ENCODE assay signal across 9 cellular contexts in genomic region chr9:89701221-89701798, GRCh38.
DNase-seq lines count a peak whose midpoint lies in the region; ATAC-seq and TF ChIP-seq lines count a peak whose summit lies in the region.
"Had no signal": no experiment of that assay in that cellular context is flagged by ENCODE, and none has a peak within 500 bp of the region (broad histone marks: within the 10 kb centered on the region; RNA-seq: fewer than 3 reads in every experiment).

No MANE protein-coding gene starts in this region.

- H3K4me1 ChIP-seq in smooth muscle cell (ENCODE audit: low read depth) = no peaks in the 10 kb centered on the region

- no peak overlapping the region for H3K9ac ChIP-seq in smooth muscle cell (ENCODE audit: low read depth)

- TF ChIP-seq CTCF in smooth muscle cell (IDR thresholded peaks at IDR 0.05; ENCODE audit: borderline replicate concordance, insufficient read depth, poor library complexity, severe bottlenecking) = no peak
- no peak for TF ChIP-seq CTCF in glutamatergic neuron (IDR thresholded peaks at IDR 0.05; ENCODE audit: partially characterized antibody, unreplicated experiment)
- no peak for TF ChIP-seq CTCF in nephron progenitor cell (IDR thresholded peaks at IDR 0.05)

- H3K9me3 ChIP-seq in smooth muscle cell (replicated peaks; ENCODE audit: low read depth) = no peaks in the 10 kb centered on the region

- no peaks in the 10 kb centered on the region for H3F3A ChIP-seq in smooth muscle cell (ENCODE audit: low read depth)

- no peak overlapping the region for H2AFZ ChIP-seq in smooth muscle cell (ENCODE audit: low read depth)

- H3K9me3 Mint-ChIP-seq in glutamatergic neuron (ENCODE audit: unreplicated experiment) (no peaks in the 10 kb centered on the region), nephron progenitor cell (no peaks in the 10 kb centered on the region)

- no peak overlapping the region for H3K27ac Mint-ChIP-seq in glutamatergic neuron (ENCODE audit: unreplicated experiment)
- no peak overlapping the region for H3K27ac Mint-ChIP-seq in nephron progenitor cell

- H3K27me3 Mint-ChIP-seq in glutamatergic neuron (ENCODE audit: unreplicated experiment) (no peaks in the 10 kb centered on the region), nephron progenitor cell (ENCODE audit: low read depth, poor library complexity) (peaks cover 16% of the 10 kb centered on the region)

- H3K4me2 ChIP-seq in smooth muscle cell = peak overlapping the region; percentile 18

- H3K4me3 Mint-ChIP-seq in glutamatergic neuron (ENCODE audit: unreplicated experiment) (no peak overlapping the region), nephron progenitor cell (no peak overlapping the region)

- no peaks in the 10 kb centered on the region for H3K79me2 ChIP-seq in smooth muscle cell (ENCODE audit: low read depth)

- no peak overlapping the region for H3K27ac ChIP-seq in smooth muscle cell (ENCODE audit: low read depth)

- ATAC-seq in GM19025 (IDR thresholded peaks at IDR 0.05; ENCODE audit: low read depth, unreplicated experiment) (peak; percentile 63), HG03039 (IDR thresholded peaks at IDR 0.05; ENCODE audit: unreplicated experiment) (peak; percentile 85)

- H3K36me3 Mint-ChIP-seq in glutamatergic neuron (ENCODE audit: unreplicated experiment) = no peaks in the 10 kb centered on the region
- no peaks in the 10 kb centered on the region for H3K36me3 Mint-ChIP-seq in nephron progenitor cell (ENCODE audit: low read depth)

- no peaks in the 10 kb centered on the region for H4K20me1 ChIP-seq in smooth muscle cell (ENCODE audit: low read depth)

- peak; percentile 0 to 6 for DNase-seq in activated CD8-positive, alpha-beta memory T cell treated with anti-CD3 and anti-CD28 coated beads for 1 hour (ENCODE audit: extremely low read depth in 1 of 2, low read depth in 1 of 2)
- no peak for DNase-seq in smooth muscle cell (lab: John Stamatoyannopoulos, UW; ENCODE audit: unreplicated experiment)
- no peak for DNase-seq in glutamatergic neuron
- no peak for DNase-seq in GF-D8 (lab: John Stamatoyannopoulos, UW)
- DNase-seq in nephron progenitor cell = no peak
- DNase-seq in cerebellar nuclear complex (lab: John Stamatoyannopoulos, UW) = no peak
- DNase-seq: IMR-90 had no signal

- H3K4me3 ChIP-seq in smooth muscle cell = no peak overlapping the region

- WGBS in smooth muscle cell (ENCODE audit: low lambda C conversion rate) = 44% methylated on average over 12 of the region's 14 CpGs

- H3K4me1 Mint-ChIP-seq in glutamatergic neuron (ENCODE audit: low read depth, unreplicated experiment) (peaks cover 17% of the 10 kb centered on the region), nephron progenitor cell (peaks cover 11% of the 10 kb centered on the region)

- H3K27me3 ChIP-seq in smooth muscle cell (ENCODE audit: low read depth) = no peaks in the 10 kb centered on the region

- H3K36me3 ChIP-seq in smooth muscle cell (ENCODE audit: low read depth) = no peaks in the 10 kb centered on the region

Comparison
In these comparisons a context has a peak if more than half of its experiments do, and no peak if none do; other contexts are left out.
1. DNase-seq: peak in activated CD8-positive, alpha-beta memory T cell treated with anti-CD3 and anti-CD28 coated beads for 1 hour (2 of 2); none in smooth muscle cell (single experiment), glutamatergic neuron (single experiment), GF-D8 (single experiment), nephron progenitor cell (single experiment) and cerebellar nuclear complex (0 of 2).